ENCODE assay signal across 8 cellular contexts in genomic region chr4:56799824-56800756, GRCh38. TPM values are rescaled to one million over a fixed set of nuclear protein-coding genes. Genes with fewer than 3 reads are reported as not detected.
DNase-seq lines count a peak whose midpoint lies in the region; ATAC-seq and TF ChIP-seq lines count a peak whose summit lies in the region.

No MANE protein-coding gene starts in this region.

- peak overlapping the region; percentile 17 for H3K27ac Mint-ChIP-seq in progenitor cell of endocrine pancreas

- WGBS in adrenal gland, 4 donors = 5 to 6% (median 6%) methylated on average over 19 of the region's 19 CpGs
- 7% methylated on average over 19 of the region's 19 CpGs for WGBS in urinary bladder

- no peaks in the 10 kb centered on the region for H3K4me1 Mint-ChIP-seq in progenitor cell of endocrine pancreas (ENCODE audit: low read depth)

- peaks cover 8% of the 10 kb centered on the region for H3K27me3 Mint-ChIP-seq in progenitor cell of endocrine pancreas

- peaks cover 6 to 8% of the 10 kb centered on the region in 2 donors for H3K4me1 ChIP-seq in adrenal gland (replicated peaks in 1 of 2)
- H3K4me1 ChIP-seq in urinary bladder (ENCODE audit: insufficient read depth) = no peaks in the 10 kb centered on the region

- peak; percentile 68 for DNase-seq in GM12864 (ENCODE audit: low read depth)
- peak; percentile 60 for DNase-seq in NCI-H1105 treated with DMSO at 0.1 percent for 48 hours (lab: John Stamatoyannopoulos, UW)
- peak; percentile 69 for DNase-seq in SW480 (ENCODE audit: low spot score)
- DNase-seq in adrenal gland = peak; percentile 86 to 95 (median 89)
- peak; percentile 85 for DNase-seq in left cardiac atrium
- DNase-seq in progenitor cell of endocrine pancreas (ENCODE audit: low spot score, unreplicated experiment) = peak; percentile 70

- H3K9me3 ChIP-seq in adrenal gland (replicated peaks in 1 of 3) = no peaks in the 10 kb centered on the region

- peak; percentile 96 for ATAC-seq in HG02678 (IDR thresholded peaks at IDR 0.05; ENCODE audit: unreplicated experiment)
- ATAC-seq in left cardiac atrium = peak; percentile 98 to 99

- TF ChIP-seq POLR2A in adrenal gland (IDR thresholded peaks at IDR 0.05) = no peak

- peak overlapping the region; percentile 79 for H3K4me3 ChIP-seq in GM12864 (ENCODE audit: low read depth, low read length)
- peak overlapping the region in 3 of 4 donors; percentile 5 to 61 (median 35) for H3K4me3 ChIP-seq in adrenal gland
- peak overlapping the region; percentile 53 for H3K4me3 ChIP-seq in urinary bladder (ENCODE audit: low read depth, low read length)

- H3K36me3 Mint-ChIP-seq in progenitor cell of endocrine pancreas (ENCODE audit: insufficient read depth) = no peaks in the 10 kb centered on the region

- TF ChIP-seq CTCF in GM12864 (IDR thresholded peaks at IDR 0.05; ENCODE audit: low read depth, low read length, missing control alignments) (peak; percentile 90), adrenal gland (IDR thresholded peaks at IDR 0.05) (peak; percentile 72 to 95 (median 90)), progenitor cell of endocrine pancreas (IDR thresholded peaks at IDR 0.05; ENCODE audit: unreplicated experiment) (peak; percentile 95)

- no peaks in the 10 kb centered on the region for H3K27me3 ChIP-seq in adrenal gland

- peak overlapping the region in 3 of 5 donors; percentile 72 to 79 (median 76) for H3K27ac ChIP-seq in adrenal gland
- peak overlapping the region; percentile 24 for H3K27ac ChIP-seq in urinary bladder (ENCODE audit: low read depth)

- H3K36me3 ChIP-seq in adrenal gland (replicated peaks in 1 of 2) (no peaks in the 10 kb centered on the region), urinary bladder (ENCODE audit: insufficient read depth) (no peaks in the 10 kb centered on the region)

- H3K4me3 Mint-ChIP-seq in progenitor cell of endocrine pancreas (ENCODE audit: low read depth) = peak overlapping the region; percentile 74

- intact Hi-C loops in adrenal gland (cut with DNase I) (loop anchor here in 1 of 2 donors (10.0 kb wide), 1 partner anchor 225 kb away; no protein-coding TSS in a partner anchor), left cardiac atrium (cut with DNase I) (loop anchor here (2.0 to 5.0 kb wide), 2 partner anchors 223 to 228 kb away; no protein-coding TSS in a partner anchor)

- no peaks in the 10 kb centered on the region for H3K9me3 Mint-ChIP-seq in progenitor cell of endocrine pancreas (ENCODE audit: low read depth)

RNA-seq across cellular contexts. Expression of gene SPINK2, which starts 21.4 kb away (rescaled TPM):
- total RNA-seq in adrenal gland = not detected
- polyA plus RNA-seq in adrenal gland = not detected
- 1 to 10 TPM in 1 of 2 donors, under 1 TPM in 1; 0.47 to 3.2 TPM for total RNA-seq in left cardiac atrium
- total RNA-seq in progenitor cell of endocrine pancreas = not detected in 2 replicates
- total RNA-seq in urinary bladder = not detected
- polyA plus RNA-seq in urinary bladder = 0.24 TPM

Comparison
In these comparisons a context has a peak if more than half of its experiments do, and no peak if none do; other contexts are left out.
1. Peak in every context shown above with its lines: DNase-seq, ATAC-seq, H3K4me3 ChIP-seq and H3K27ac ChIP-seq.